ENCODE assay signal across 1 cellular context in the genomic region with DNA sequence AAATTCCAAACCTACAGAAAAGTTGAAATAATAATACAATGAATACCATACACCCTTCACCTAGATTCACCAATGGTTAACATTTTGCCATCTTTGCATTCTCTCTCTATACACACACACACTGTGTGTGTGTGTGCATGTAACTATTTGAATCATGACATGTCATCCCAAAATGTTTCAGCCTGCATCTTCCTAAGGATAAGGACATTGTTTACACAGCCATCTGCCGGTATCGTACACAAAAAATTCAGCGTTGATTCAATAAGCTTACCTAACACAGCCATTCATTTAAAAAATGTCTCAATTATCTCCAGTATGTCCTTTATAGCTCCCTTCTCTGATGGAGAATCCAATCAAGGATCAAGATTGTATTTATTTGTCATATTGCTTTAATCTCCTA.
TF ChIP-seq lines count a peak whose summit lies in the region.

No MANE protein-coding gene starts in this region.

TF ChIP-seq in IMR-90, 13 proteins besides CTCF, POLR2A, EP300 and RAD21 (continued from another document):
- TF ChIP-seq, protein P1, sequence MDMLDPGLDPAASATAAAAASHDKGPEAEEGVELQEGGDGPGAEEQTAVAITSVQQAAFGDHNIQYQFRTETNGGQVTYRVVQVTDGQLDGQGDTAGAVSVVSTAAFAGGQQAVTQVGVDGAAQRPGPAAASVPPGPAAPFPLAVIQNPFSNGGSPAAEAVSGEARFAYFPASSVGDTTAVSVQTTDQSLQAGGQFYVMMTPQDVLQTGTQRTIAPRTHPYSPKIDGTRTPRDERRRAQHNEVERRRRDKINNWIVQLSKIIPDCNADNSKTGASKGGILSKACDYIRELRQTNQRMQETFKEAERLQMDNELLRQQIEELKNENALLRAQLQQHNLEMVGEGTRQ (IDR thresholded peaks at IDR 0.05; ENCODE audit: low read depth, low read length) = no peak
- no peak for TF ChIP-seq RCOR1 (IDR thresholded peaks at IDR 0.05; ENCODE audit: insufficient replicate concordance, low read length)
- no peak for TF ChIP-seq NFE2L2 (IDR thresholded peaks at IDR 0.05; ENCODE audit: low read depth, low read length)
- no peak for TF ChIP-seq CHD1 (IDR thresholded peaks at IDR 0.05; ENCODE audit: low read depth, low read length)
- TF ChIP-seq, protein P2, sequence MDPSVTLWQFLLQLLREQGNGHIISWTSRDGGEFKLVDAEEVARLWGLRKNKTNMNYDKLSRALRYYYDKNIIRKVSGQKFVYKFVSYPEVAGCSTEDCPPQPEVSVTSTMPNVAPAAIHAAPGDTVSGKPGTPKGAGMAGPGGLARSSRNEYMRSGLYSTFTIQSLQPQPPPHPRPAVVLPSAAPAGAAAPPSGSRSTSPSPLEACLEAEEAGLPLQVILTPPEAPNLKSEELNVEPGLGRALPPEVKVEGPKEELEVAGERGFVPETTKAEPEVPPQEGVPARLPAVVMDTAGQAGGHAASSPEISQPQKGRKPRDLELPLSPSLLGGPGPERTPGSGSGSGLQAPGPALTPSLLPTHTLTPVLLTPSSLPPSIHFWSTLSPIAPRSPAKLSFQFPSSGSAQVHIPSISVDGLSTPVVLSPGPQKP (IDR thresholded peaks at IDR 0.05; ENCODE audit: borderline replicate concordance, low read depth, low read length) = no peak
- no peak for TF ChIP-seq RFX5 (IDR thresholded peaks at IDR 0.05; ENCODE audit: low read depth, low read length)
- no peak for TF ChIP-seq SMC3 (IDR thresholded peaks at IDR 0.05; ENCODE audit: low read depth, low read length)
- no peak for TF ChIP-seq MXI1 (IDR thresholded peaks at IDR 0.05; ENCODE audit: borderline replicate concordance, low read depth, low read length)
